ENCODE assay signal across 25 cellular contexts in genomic region chr7:48301201-48301600, GRCh38.
DNase-seq lines count a peak whose midpoint lies in the region; ATAC-seq, FAIRE-seq and TF ChIP-seq lines count a peak whose summit lies in the region.
"Had no signal": no experiment of that assay in that cellular context is flagged by ENCODE, and none has a peak within 500 bp of the region (broad histone marks: within the 10 kb centered on the region; RNA-seq: fewer than 3 reads in every experiment).

No MANE protein-coding gene starts in this region.

- no peaks in the 10 kb centered on the region for H3K9me3 ChIP-seq in T-helper 17 cell (ENCODE audit: control insufficient read depth, low read length, poor library complexity, severe bottlenecking)
- H3K9me3 ChIP-seq: A549 had no signal

- H3K9me2 ChIP-seq in GM23338 (ENCODE audit: insufficient read depth), result peaks cover 8% of the 10 kb centered on the region; the same call in 1 of the 2 replicates

- peaks cover 32% of the 10 kb centered on the region for H3K4me1 Mint-ChIP-seq in GM23338
- no peaks in the 10 kb centered on the region for H3K4me1 Mint-ChIP-seq in T-helper 17 cell
- H3K4me1 Mint-ChIP-seq: B cell; CD8-positive, alpha-beta memory T cell had no signal

- peak overlapping the region; percentile 60 for H3K27ac Mint-ChIP-seq in GM23338
- H3K27ac Mint-ChIP-seq in T-helper 17 cell, result no peak overlapping the region
- H3K27ac Mint-ChIP-seq: B cell, IgD-negative memory B cell had no signal

- peaks cover 23% of the 10 kb centered on the region; the same call in 1 of the 2 replicates for H3K4me1 ChIP-seq in GM23338 (ENCODE audit: insufficient read depth)
- H3K4me1 ChIP-seq: A549 had no signal

- H3K36me3 Mint-ChIP-seq in GM23338 (ENCODE audit: low read depth) (no peaks in the 10 kb centered on the region; the same call in 1 of the 3 replicates), T-helper 17 cell (ENCODE audit: low read depth) (no peaks in the 10 kb centered on the region)
- H3K36me3 Mint-ChIP-seq: CD8-positive, alpha-beta memory T cell; IgD-negative memory B cell had no signal

- peak; percentile 49 for DNase-seq in AG10803 (ENCODE audit: low read depth)
- no peak for DNase-seq in GM23338 (ENCODE audit: low spot score)
- DNase-seq in amniotic epithelial cell (ENCODE audit: low read depth), result peak; percentile 67
- DNase-seq in fibroblast of villous mesenchyme (ENCODE audit: low read depth), result peak; percentile 20
- no peak for DNase-seq in T-helper 17 cell
- DNase-seq in RCC 7860 (ENCODE audit: low spot score), result no peak
- DNase-seq: CD8-positive, alpha-beta memory T cell; COR-L47; DMS 273 treated with DMSO at 0.1 percent for 48 hours; DMS53; DND-41; HCEC 1CT; KBM-7 had no signal

- H3K27me3 Mint-ChIP-seq in GM23338 (ENCODE audit: insufficient read depth, low read depth, poor library complexity) (no peaks in the 10 kb centered on the region), T-helper 17 cell (peaks cover 38% of the 10 kb centered on the region)
- H3K27me3 Mint-ChIP-seq: B cell, IgD-negative memory B cell had no signal

- H3K36me3 ChIP-seq in GM23338 (ENCODE audit: insufficient read depth), result no peaks in the 10 kb centered on the region; the same call in 1 of the 2 replicates
- H3K36me3 ChIP-seq: BLaER1 treated with 17β-estradiol and CSF1 and Interleukin-3, amounts not matched to agents 10 nM and 100 nM had no signal

- no peaks in the 10 kb centered on the region for H3F3A ChIP-seq in GM23338 (replicated peaks; ENCODE audit: low read depth)

- no peaks in the 10 kb centered on the region for H3K79me2 ChIP-seq in GM23338 (replicated peaks; ENCODE audit: insufficient read depth)

- no peak for ATAC-seq in GM23338
- no peak for ATAC-seq in T-helper 17 cell
- ATAC-seq in HG02981 (IDR thresholded peaks at IDR 0.05; ENCODE audit: unreplicated experiment), result no peak
- ATAC-seq in GM18861 (IDR thresholded peaks at IDR 0.05; ENCODE audit: unreplicated experiment), result no peak
- ATAC-seq: A549, HepG2 had no signal

- H4K20me1 ChIP-seq in GM23338 (replicated peaks; ENCODE audit: insufficient read depth), result no peaks in the 10 kb centered on the region
- H4K20me1 ChIP-seq: BLaER1 treated with 17β-estradiol and CSF1 and Interleukin-3, amounts not matched to agents 10 nM and 100 nM had no signal

- peaks cover 12% of the 10 kb centered on the region for H3K9me3 Mint-ChIP-seq in GM23338
- H3K9me3 Mint-ChIP-seq: CD8-positive, alpha-beta memory T cell had no signal

- no peak overlapping the region for H3K27ac ChIP-seq in GM23338 (ENCODE audit: low read depth)
- H3K27ac ChIP-seq: 22Rv1; A549; BLaER1 treated with 17β-estradiol and CSF1 and Interleukin-3, amounts not matched to agents 10 nM and 100 nM; HL-60 had no signal

- H3K4me3 ChIP-seq in AG10803 (ENCODE audit: low read length), result no peak overlapping the region
- no peak overlapping the region for H3K4me3 ChIP-seq in GM23338
- H3K4me3 ChIP-seq in fibroblast of villous mesenchyme (ENCODE audit: low read depth, low read length), result no peak overlapping the region
- H3K4me3 ChIP-seq: A549; BLaER1 treated with 17β-estradiol and CSF1 and Interleukin-3, amounts not matched to agents 10 nM and 100 nM had no signal

- no peaks in the 10 kb centered on the region for H3K27me3 ChIP-seq in GM23338 (ENCODE audit: insufficient read depth)
- H3K27me3 ChIP-seq: BLaER1 treated with 17β-estradiol and CSF1 and Interleukin-3, amounts not matched to agents 10 nM and 100 nM had no signal

- FAIRE-seq in RCC 7860 (lab: Jason Lieb, UNC), result no peak
- FAIRE-seq: A549, G401.6, GM12892, GM18507, HepG2 had no signal

- H3K4me2 ChIP-seq in GM23338, result no peak overlapping the region
- H3K4me2 ChIP-seq: A549; BLaER1 treated with 17β-estradiol and CSF1 and Interleukin-3, amounts not matched to agents 10 nM and 100 nM had no signal

- no peak for TF ChIP-seq CTCF in AG10803 (conservative IDR thresholded peaks at IDR 0.05; ENCODE audit: low read length)
- TF ChIP-seq CTCF in GM23338 (conservative IDR thresholded peaks at IDR 0.05; ENCODE audit: low read depth in 2 of 2), result no peak
- TF ChIP-seq CTCF in fibroblast of villous mesenchyme (IDR thresholded peaks at IDR 0.05; ENCODE audit: insufficient read depth, low read depth, low read length), result no peak

- H3K4me3 Mint-ChIP-seq in GM23338, result no peak overlapping the region; the same call in 2 of the 3 replicates
- H3K4me3 Mint-ChIP-seq in T-helper 17 cell, result no peak overlapping the region
- H3K4me3 Mint-ChIP-seq: B cell; CD8-positive, alpha-beta memory T cell had no signal

- peak overlapping the region; percentile 8; the same call in 1 of the 2 replicates for H2AFZ ChIP-seq in GM23338

TF ChIP-seq in GM23338, 12 proteins besides CTCF, POLR2A, EP300 and RAD21 (continues in another document):
- TF ChIP-seq ZNF462 (CRISPR knock-in tag; IDR thresholded peaks at IDR 0.05), result no peak
- no peak for TF ChIP-seq JUNB (IDR thresholded peaks at IDR 0.05; ENCODE audit: unreplicated experiment)
- no peak for TF ChIP-seq NANOG (IDR thresholded peaks at IDR 0.05; ENCODE audit: borderline replicate concordance)
- TF ChIP-seq ZNF114 (CRISPR knock-in tag; IDR thresholded peaks at IDR 0.05), result no peak
- TF ChIP-seq ETS1 (IDR thresholded peaks at IDR 0.05), result no peak

Comparison
In these comparisons a context has a peak if more than half of its experiments do, and no peak if none do; other contexts are left out.
1. DNase-seq: peak in AG10803 (single experiment), amniotic epithelial cell (single experiment) and fibroblast of villous mesenchyme (single experiment); none in GM23338 (single experiment), T-helper 17 cell (0 of 3) and RCC 7860 (single experiment).